21 cellular contexts compared by ENCODE assay signal in genomic region chr3:43473228-43473627, GRCh38.
"Had no signal": no experiment of that assay in that cellular context is flagged by ENCODE, and none has a peak within 500 bp of the region (broad histone marks: within the 10 kb centered on the region; RNA-seq: fewer than 3 reads in every experiment).

No MANE protein-coding gene starts in this region.

- H3K4me3 Mint-ChIP-seq: activated naive CD4-positive, alpha-beta T cell treated with anti-CD3 and anti-CD28 coated beads, Interleukin-2, amount 50 U/mL, for 24 hours; naive thymus-derived CD4-positive, alpha-beta T cell; T-helper 17 cell had no signal

- H3K27me3 Mint-ChIP-seq: activated naive CD4-positive, alpha-beta T cell treated with anti-CD3 and anti-CD28 coated beads, Interleukin-2, amount 50 U/mL, for 24 hours; T-helper 17 cell had no signal

- H3K27me3 ChIP-seq: breast epithelium, foreskin keratinocyte, left lung, pancreas, right atrium auricular region, stomach, transverse colon, uterus had no signal

- DNase-seq: activated gamma-delta T cell treated with Interleukin-2 at 50 U/mL for 16 hours; activated T-cell treated with anti-CD3 and anti-CD28 coated beads, Interleukin-2, amount 50 U/mL, for 1 hour; cerebellar nuclear complex; erythroblast; foreskin keratinocyte; kidney glomerular epithelial cell; left lung; naive thymus-derived CD4-positive, alpha-beta T cell; pancreas; psoas muscle; stimulated activated CD4-positive, alpha-beta T cell treated with anti-CD3 and anti-CD28 coated beads, Interleukin-12 subunit alpha, Interleukin-12 subunit beta, amount 100 ng/mL, for 4 hours; stomach; T-helper 17 cell; transverse colon; uterus had no signal

- H3K27ac ChIP-seq: breast epithelium, foreskin keratinocyte, left lung, pancreas, psoas muscle, right atrium auricular region, stomach, transverse colon, uterus had no signal

- H3K27ac Mint-ChIP-seq: activated naive CD4-positive, alpha-beta T cell treated with anti-CD3 and anti-CD28 coated beads, Interleukin-2, amount 50 U/mL, for 24 hours; T-helper 17 cell had no signal

- ATAC-seq: activated CD4-positive, CD25-positive, alpha-beta regulatory T cell treated with anti-CD3 and anti-CD28 coated beads, Interleukin-2, amount 50 U/mL, for 24 hours; foreskin keratinocyte; left lung; naive thymus-derived CD4-positive, alpha-beta T cell; pancreas; psoas muscle; T-helper 17 cell had no signal

- H3K36me3 ChIP-seq: breast epithelium, left lung, pancreas, right atrium auricular region, stomach, transverse colon, uterus had no signal

- H3K4me1 ChIP-seq: breast epithelium, foreskin keratinocyte, pancreas, right atrium auricular region, transverse colon, uterus had no signal

- FAIRE-seq: endometrium, pancreas had no signal

- H3K9me3 ChIP-seq: breast epithelium, left lung, pancreas, psoas muscle, right atrium auricular region, stomach, transverse colon, uterus had no signal

- H3K4me3 ChIP-seq: breast epithelium, left lung, lung, pancreas, psoas muscle, right atrium auricular region, stomach, transverse colon, uterus had no signal
